ENCODE assay signal across 8 cellular contexts in the genomic region with DNA sequence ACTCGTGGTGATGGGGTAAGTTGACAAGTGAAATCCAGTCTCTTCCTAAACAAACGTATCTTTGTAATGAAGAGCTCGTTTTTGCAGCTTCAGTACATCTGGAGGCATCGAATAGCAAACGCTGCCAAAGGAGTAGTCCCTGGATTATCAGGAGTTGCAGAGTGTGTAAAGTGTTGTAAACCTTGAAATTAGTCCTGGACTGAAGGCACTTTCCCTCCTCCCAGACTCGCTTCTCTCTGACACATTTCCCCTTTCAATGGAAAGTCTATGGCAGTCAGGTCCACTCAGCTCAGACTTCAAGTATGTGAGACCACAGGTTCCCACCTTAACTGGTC. TPM values are rescaled to one million over a fixed set of nuclear protein-coding genes. Genes with fewer than 3 reads are reported as not detected.
DNase-seq lines count a peak whose midpoint lies in the region; ATAC-seq, FAIRE-seq and TF ChIP-seq lines count a peak whose summit lies in the region.

No MANE protein-coding gene starts in this region.

- TF ChIP-seq POLR2A in esophagus squamous epithelium (IDR thresholded peaks at IDR 0.05) (no peak), prostate gland (IDR thresholded peaks at IDR 0.05) (no peak)

- H3K36me3 ChIP-seq in DOHH2 (ENCODE audit: control insufficient read depth, low read length) = peaks cover 25% of the 10 kb centered on the region
- no peaks in the 10 kb centered on the region for H3K36me3 ChIP-seq in esophagus squamous epithelium
- no peaks in the 10 kb centered on the region for H3K36me3 ChIP-seq in prostate gland

- WGBS in esophagus squamous epithelium, 2 donors = 9 to 17% methylated on average over 6 of the region's 6 CpGs
- 10% methylated on average over 6 of the region's 6 CpGs for WGBS in prostate gland

- in situ Hi-C loops in G401 (cut with HindIII; ENCODE audit: low sequenced_read_pairs) = no loop called here

- peaks cover 36% of the 10 kb centered on the region for H3K4me1 ChIP-seq in DOHH2 (ENCODE audit: control insufficient read depth, low read length)
- peaks cover 14 to 45% (median 22%) of the 10 kb centered on the region in 3 donors for H3K4me1 ChIP-seq in esophagus squamous epithelium
- no peaks in the 10 kb centered on the region for H3K4me1 ChIP-seq in prostate gland (replicated peaks)

- intact Hi-C loops in esophagus squamous epithelium (cut with DNase I) (no loop called here), prostate gland (cut with DNase I) (loop anchor here (2.0 to 10.0 kb wide), 5 partner anchors 39 to 341 kb away; a partner anchor contains a TSS)

- CTCF ChIA-PET in RWPE1 (lab: Yijun Ruan, JAX) = interaction anchor here (0.6 to 1.4 kb wide), 4 partner anchors 103 to 503 kb away, joined by 3 to 5 read pairs (median 3); no protein-coding TSS in a partner anchor

- H3K4me2 ChIP-seq in DOHH2 (ENCODE audit: low read length) = peak overlapping the region; percentile 87

- H3K9me2 ChIP-seq in DOHH2 (replicated peaks; ENCODE audit: control insufficient read depth, low read length) = no peaks in the 10 kb centered on the region

- no peak for ATAC-seq in GM18520 (IDR thresholded peaks at IDR 0.05; ENCODE audit: unreplicated experiment)

- FAIRE-seq in urothelium cell line (lab: Jason Lieb, UNC) = no peak

- H3K27me3 ChIP-seq in DOHH2 (ENCODE audit: control insufficient read depth, low read length) (peaks cover 12% of the 10 kb centered on the region), esophagus squamous epithelium (no peaks in the 10 kb centered on the region), prostate gland (replicated peaks; ENCODE audit: insufficient read depth) (no peaks in the 10 kb centered on the region)

- 0 out of 2 replicates have a peak, but pooled peaks cover 11% of the 10 kb centered on the region for H4K20me1 ChIP-seq in DOHH2 (ENCODE audit: control insufficient read depth, insufficient read depth, low read depth, low read length)

- H3K27ac ChIP-seq in DOHH2 (ENCODE audit: low read depth, low read length) = no peak overlapping the region
- H3K27ac ChIP-seq in RWPE1 = peak overlapping the region; percentile 97
- peak overlapping the region; percentile 86 to 96 (median 92) for H3K27ac ChIP-seq in esophagus squamous epithelium
- peak overlapping the region; percentile 88 to 91 for H3K27ac ChIP-seq in prostate gland

- no peak for DNase-seq in RWPE1 (ENCODE audit: low spot score)
- no peak for DNase-seq in esophagus squamous epithelium (lab: John Stamatoyannopoulos, UW)
- DNase-seq in prostate gland (ENCODE audit: low spot score) = no peak
- DNase-seq in NCI-H1930 (lab: John Stamatoyannopoulos, UW) = no peak
- DNase-seq in G401 (ENCODE audit: low spot score) = no peak
- DNase-seq in urothelium cell line (ENCODE audit: low spot score) = no peak

- peak overlapping the region; percentile 77 for H3K4me3 ChIP-seq in DOHH2 (ENCODE audit: low read length)
- H3K4me3 ChIP-seq in esophagus squamous epithelium = peak overlapping the region; percentile 41 to 84 (median 64)
- peak overlapping the region; percentile 84 to 85 for H3K4me3 ChIP-seq in prostate gland

- H3K79me2 ChIP-seq in DOHH2 (ENCODE audit: control insufficient read depth, low read length) = peaks cover 30% of the 10 kb centered on the region

- no peaks in the 10 kb centered on the region for H3K9me3 ChIP-seq in DOHH2 (ENCODE audit: control insufficient read depth, insufficient read depth, low read length)
- H3K9me3 ChIP-seq in esophagus squamous epithelium = no peaks in the 10 kb centered on the region
- no peaks in the 10 kb centered on the region for H3K9me3 ChIP-seq in prostate gland

- TF ChIP-seq CTCF in DOHH2 (IDR thresholded peaks at IDR 0.05; ENCODE audit: low read depth, low read length, poor library complexity, severe bottlenecking) (no peak), RWPE1 (conservative IDR thresholded peaks at IDR 0.05; ENCODE audit: low read depth) (no peak), esophagus squamous epithelium (IDR thresholded peaks at IDR 0.05) (no peak), prostate gland (IDR thresholded peaks at IDR 0.05) (no peak)

- POLR2A ChIA-PET in RWPE1 (lab: Yijun Ruan, JAX; ENCODE audit: low non-redundant PET) = interaction anchor here (0.9 kb wide), 1 partner anchor 39 kb away, joined by 4 read pairs; a partner anchor contains a TSS

- peaks cover 14% of the 10 kb centered on the region; the same call in 1 of the 2 replicates for H3F3A ChIP-seq in DOHH2 (ENCODE audit: control insufficient read depth, insufficient read depth)

RNA-seq across cellular contexts. Expression of a gene that starts 1.5 kb away (rescaled TPM):
- total RNA-seq in esophagus squamous epithelium = 10 to 100 TPM; 10.2 to 27.1 (median 12.7) TPM
- total RNA-seq in prostate gland = 10 to 100 TPM; 48.5 to 77.6 TPM
- 17.0 and 44.9 TPM in 2 replicates for total RNA-seq in G401 (2014; rRNA removed; shearing (Covaris generic))

RNA-seq across cellular contexts. Expression of a gene that starts 38.6 kb away (rescaled TPM):
- 10 to 100 TPM; 59.0 to 87.0 (median 70.9) TPM for total RNA-seq in esophagus squamous epithelium
- total RNA-seq in prostate gland = 10 to 100 TPM; 62.4 to 91.2 TPM
- 77.0 and 113 TPM in 2 replicates for total RNA-seq in G401 (2014; rRNA removed; shearing (Covaris generic))
